ENCODE assay signal across 15 cellular contexts in genomic region chr1:244952280-244952933, GRCh38.
DNase-seq lines count a peak whose midpoint lies in the region; ATAC-seq, FAIRE-seq and TF ChIP-seq lines count a peak whose summit lies in the region.
"Had no signal": no experiment of that assay in that cellular context is flagged by ENCODE, and none has a peak within 500 bp of the region (broad histone marks: within the 10 kb centered on the region; RNA-seq: fewer than 3 reads in every experiment).

No MANE protein-coding gene starts in this region.

- FAIRE-seq in H1 (lab: Jason Lieb, UNC), result no peak

- POLR2A ChIA-PET in H1 (lab: Charles Lee; ENCODE audit: partially characterized antibody), result interaction anchor here (1.0 kb wide), 1 partner anchor 99 kb away, joined by 3 read pairs; no protein-coding TSS in a partner anchor

- H4K5ac ChIP-seq in H1 (ENCODE audit: insufficient read length, low read depth, low read length), result no peak overlapping the region

- no peak overlapping the region for H3K56ac ChIP-seq in H1 (replicated peaks; ENCODE audit: insufficient read length, low read depth, low read length)

- H3K27ac ChIP-seq in H1 (ENCODE audit: low read depth, low read length), result no peak overlapping the region
- H3K27ac ChIP-seq: SJCRH30, thoracic aorta had no signal

- H3K4ac ChIP-seq in H1 (replicated peaks; ENCODE audit: insufficient read length, low read depth, low read length), result no peak overlapping the region

- H3K9me3 ChIP-seq in H1 (ENCODE audit: insufficient read depth in 2 of 2, low read depth in 1 of 2, low read length in 1 of 2), result no peaks in the 10 kb centered on the region
- H3K9me3 ChIP-seq: SJCRH30, thoracic aorta had no signal

- peak overlapping the region; percentile 52; the same call in 1 of the 2 replicates for H2AFZ ChIP-seq in H1 (ENCODE audit: low read length)

- H3K4me3 ChIP-seq in H1 (ENCODE audit: extremely low read depth in 1 of 4, insufficient read depth in 2 of 4, low read depth in 3 of 4, low read length in 4 of 4) (no peak overlapping the region), foreskin fibroblast (ENCODE audit: low read depth in 1 of 2, low read length in 2 of 2) (no peak overlapping the region)
- H3K4me3 ChIP-seq: SJCRH30, thoracic aorta had no signal

- TF ChIP-seq POLR2A in H1 (IDR thresholded peaks at IDR 0.05; ENCODE audit: control extremely low read depth in 1 of 2, low read depth in 2 of 2, low read length in 2 of 2), result no peak

- H3K14ac ChIP-seq in H1 (ENCODE audit: insufficient read length), result no peak overlapping the region

- H2BK15ac ChIP-seq in H1 (ENCODE audit: low read length), result no peak overlapping the region

- no peak overlapping the region for H4K91ac ChIP-seq in H1 (replicated peaks; ENCODE audit: insufficient read length, low read length)

- WGBS in H1 (ENCODE audit: extremely low coverage in 1 of 2, insufficient coverage in 1 of 2, insufficient read length in 1 of 2, insufficient replicate concordance in 2 of 2, low coverage in 1 of 2, low lambda C conversion rate in 2 of 2, missing lambda C conversion rate in 1 of 2), 2 experiments, result 92% methylated on average over 5 of the region's 5 CpGs; no CpG with 5 or more reads in 1 of the 2 experiments

- no peak overlapping the region for H2BK5ac ChIP-seq in H1 (ENCODE audit: low read depth, low read length)

- TF ChIP-seq CTCF in H1 (IDR thresholded peaks at IDR 0.05; ENCODE audit: control extremely low read depth in 1 of 3, insufficient read depth in 1 of 3, low read depth in 1 of 3, low read length in 3 of 3) (no peak), foreskin fibroblast (IDR thresholded peaks at IDR 0.05; ENCODE audit: low read depth, low read length) (no peak)

- no peak overlapping the region for H2BK120ac ChIP-seq in H1 (replicated peaks; ENCODE audit: low read depth, low read length)

- DNase-seq in GF-D8 (lab: John Stamatoyannopoulos, UW) (peak; percentile 61), H1 (ENCODE audit: low read depth in 1 of 2, low spot score in 2 of 2) (peak in 1 of 2 experiments; percentile 23), GM03348 (ENCODE audit: low spot score) (no peak), KG1 (lab: John Stamatoyannopoulos, UW) (no peak), H4 (ENCODE audit: low spot score) (no peak), foreskin fibroblast (no peak)
- DNase-seq: activated CD4-positive, alpha-beta T cell treated with anti-CD3 and anti-CD28 coated beads, Interleukin-2, amount 50 U/mL, for 4 hours; activated T-cell treated with anti-CD3 and anti-CD28 coated beads, Interleukin-2, amount 50 U/mL, for 48 hours; AML-193; DMS153; stimulated activated CD4-positive, alpha-beta T cell treated with anti-CD3 and anti-CD28 coated beads, Interleukin-15, amount 100 ng/mL, for 24 hours had no signal

- TF ChIP-seq EP300 in H1 (IDR thresholded peaks at IDR 0.05; ENCODE audit: borderline replicate concordance in 1 of 2, low read depth in 2 of 2, low read length in 2 of 2), result no peak

- TF ChIP-seq RAD21 in H1 (IDR thresholded peaks at IDR 0.05 in 1 of 2, conservative IDR thresholded peaks at IDR 0.05 in 1 of 2; ENCODE audit: low read depth in 2 of 2, low read length in 2 of 2), result no peak

- ATAC-seq in GM21576 (IDR thresholded peaks at IDR 0.05; ENCODE audit: unreplicated experiment) (peak; percentile 19), HG03354 (IDR thresholded peaks at IDR 0.05; ENCODE audit: poor library complexity, severe bottlenecking, unreplicated experiment) (peak; percentile 9)

- CTCF ChIA-PET in H1 (lab: Charles Lee; ENCODE audit: partially characterized antibody), result no interaction called here

- H3K4me2 ChIP-seq in H1 (ENCODE audit: insufficient read depth in 1 of 2, low read depth in 2 of 2, low read length in 2 of 2), result no peak overlapping the region

- H3K18ac ChIP-seq in H1 (ENCODE audit: extremely low read depth, low read length), result no peak overlapping the region

- H3K79me1 ChIP-seq in H1 (ENCODE audit: low read depth, low read length), result no peaks in the 10 kb centered on the region

- H3K23ac ChIP-seq in H1 (ENCODE audit: insufficient read length), result no peak overlapping the region

- no peak overlapping the region for H2BK12ac ChIP-seq in H1 (ENCODE audit: low read depth, low read length)

- no peak overlapping the region for H3K9ac ChIP-seq in H1 (replicated peaks in 1 of 4; ENCODE audit: extremely low read depth in 1 of 4, low read depth in 3 of 4, low read length in 3 of 4)

- H3K27me3 ChIP-seq in H1 (replicated peaks in 1 of 4; ENCODE audit: control insufficient read depth in 3 of 4, extremely low read depth in 1 of 4, insufficient read depth in 3 of 4, low read length in 3 of 4), result no peaks in the 10 kb centered on the region
- H3K27me3 ChIP-seq: SJCRH30 had no signal

- H3K79me2 ChIP-seq in H1 (ENCODE audit: control insufficient read depth in 1 of 2, insufficient read depth in 2 of 2, low read length in 2 of 2), result no peaks in the 10 kb centered on the region

- H4K20me1 ChIP-seq in H1 (replicated peaks in 1 of 2; ENCODE audit: control insufficient read depth in 1 of 2, insufficient read depth in 2 of 2, low read length in 2 of 2), result no peaks in the 10 kb centered on the region

- no peaks in the 10 kb centered on the region for H3K36me3 ChIP-seq in H1 (ENCODE audit: control insufficient read depth in 2 of 4, insufficient read depth in 4 of 4, low read length in 3 of 4)
- H3K36me3 ChIP-seq: SJCRH30, thoracic aorta had no signal

- no peaks in the 10 kb centered on the region for H3K4me1 ChIP-seq in H1 (replicated peaks in 1 of 4; ENCODE audit: control insufficient read depth in 3 of 4, insufficient read depth in 4 of 4, low read length in 3 of 4)

- no peak overlapping the region for H2BK20ac ChIP-seq in H1 (ENCODE audit: low read length)

- no peak overlapping the region for H4K8ac ChIP-seq in H1 (ENCODE audit: extremely low read depth, insufficient read depth, low read length)

- H3K23me2 ChIP-seq in H1 (ENCODE audit: low read depth, low read length), result no peaks in the 10 kb centered on the region

- no peak overlapping the region for H2AK5ac ChIP-seq in H1 (ENCODE audit: low read depth, low read length)

TF ChIP-seq in H1, 55 proteins besides CTCF, POLR2A, EP300 and RAD21:
- TF ChIP-seq FOSL1 (IDR thresholded peaks at IDR 0.05; ENCODE audit: insufficient read depth, low read depth, low read length), result no peak
